Comparison of ENCODE assay signal across 1 cellular context in genomic region chr11:108498046-108498815, GRCh38.
A peak's percentile ranks its signal among the peaks of the same experiment; 100 is the strongest.
TF ChIP-seq lines count a peak whose summit lies in the region.

A gene with protein sequence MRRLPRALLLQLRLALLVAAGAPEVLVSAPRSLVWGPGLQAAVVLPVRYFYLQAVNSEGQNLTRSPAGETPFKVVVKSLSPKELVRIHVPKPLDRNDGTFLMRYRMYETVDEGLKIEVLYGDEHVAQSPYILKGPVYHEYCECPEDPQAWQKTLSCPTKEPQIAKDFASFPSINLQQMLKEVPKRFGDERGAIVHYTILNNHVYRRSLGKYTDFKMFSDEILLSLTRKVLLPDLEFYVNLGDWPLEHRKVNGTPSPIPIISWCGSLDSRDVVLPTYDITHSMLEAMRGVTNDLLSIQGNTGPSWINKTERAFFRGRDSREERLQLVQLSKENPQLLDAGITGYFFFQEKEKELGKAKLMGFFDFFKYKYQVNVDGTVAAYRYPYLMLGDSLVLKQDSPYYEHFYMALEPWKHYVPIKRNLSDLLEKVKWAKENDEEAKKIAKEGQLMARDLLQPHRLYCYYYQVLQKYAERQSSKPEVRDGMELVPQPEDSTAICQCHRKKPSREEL (minus strand): TSS chr11:108498384. CDS start chr11:108498366, 18 bp downstream.

TF ChIP-seq in HepG2, 621 proteins besides CTCF, POLR2A, EP300 and RAD21 (continued from another document and continues in another):
- TF ChIP-seq ZNF512 (CRISPR knock-in tag; IDR thresholded peaks at IDR 0.05) (no peak), ZNF224 (CRISPR knock-in tag; IDR thresholded peaks at IDR 0.05) (no peak), NR3C1 (CRISPR knock-in tag; IDR thresholded peaks at IDR 0.05) (no peak), ZNF713 (CRISPR knock-in tag; IDR thresholded peaks at IDR 0.05) (no peak), ZNF33B (CRISPR knock-in tag; IDR thresholded peaks at IDR 0.05) (no peak), ZNF367 (CRISPR knock-in tag; IDR thresholded peaks at IDR 0.05; ENCODE audit: borderline replicate concordance) (no peak), ZNF605 (CRISPR knock-in tag; IDR thresholded peaks at IDR 0.05) (peak; percentile 37; the same call in 1 of the 2 replicates), GLI4 (CRISPR knock-in tag; IDR thresholded peaks at IDR 0.05; ENCODE audit: borderline replicate concordance) (peak; percentile 70; the same call in 1 of the 2 replicates), ETV5 (CRISPR knock-in tag; IDR thresholded peaks at IDR 0.05; ENCODE audit: borderline replicate concordance) (peak; percentile 34; the same call in 1 of the 2 replicates), ZNF589 (CRISPR knock-in tag; conservative IDR thresholded peaks at IDR 0.05) (no peak; the same call in 1 of the 2 replicates), ZFX (CRISPR knock-in tag; IDR thresholded peaks at IDR 0.05; ENCODE audit: low read depth) (peak; percentile 63), ATRX (CRISPR knock-in tag; IDR thresholded peaks at IDR 0.05; ENCODE audit: borderline replicate concordance) (no peak), KMT2B (CRISPR knock-in tag; IDR thresholded peaks at IDR 0.05) (no peak), ZFP1 (CRISPR knock-in tag; IDR thresholded peaks at IDR 0.05) (no peak), GABPA (IDR thresholded peaks at IDR 0.05; ENCODE audit: low read depth, low read length) (no peak), GABPA (CRISPR knock-in tag; IDR thresholded peaks at IDR 0.05; ENCODE audit: low read depth) (no peak), NR2C2 (CRISPR knock-in tag; IDR thresholded peaks at IDR 0.05; ENCODE audit: borderline replicate concordance) (0 out of 2 replicates have a peak, but pooled peaks have one; percentile 9), GZF1 (CRISPR knock-in tag; IDR thresholded peaks at IDR 0.05) (no peak), ZNF598 (CRISPR knock-in tag; IDR thresholded peaks at IDR 0.05; ENCODE audit: borderline replicate concordance) (no peak), NAIF1 (CRISPR knock-in tag; IDR thresholded peaks at IDR 0.05; ENCODE audit: borderline replicate concordance) (no peak), ATF7-NPFF (CRISPR knock-in tag; IDR thresholded peaks at IDR 0.05; ENCODE audit: low read depth) (no peak; the same call in 1 of the 2 replicates), PHF8 (CRISPR knock-in tag; IDR thresholded peaks at IDR 0.05) (no peak; the same call in 1 of the 2 replicates), SP1 (IDR thresholded peaks at IDR 0.05) (no peak), SP1 (CRISPR knock-in tag; IDR thresholded peaks at IDR 0.05) (no peak), ZNF614 (CRISPR knock-in tag; IDR thresholded peaks at IDR 0.05; ENCODE audit: borderline replicate concordance) (no peak), ZNF12 (CRISPR knock-in tag; IDR thresholded peaks at IDR 0.05) (peak; percentile 24; the same call in 1 of the 2 replicates), ZNF652 (CRISPR knock-in tag; IDR thresholded peaks at IDR 0.05; ENCODE audit: borderline replicate concordance, low read depth) (no peak), ZNF709 (CRISPR knock-in tag; IDR thresholded peaks at IDR 0.05) (no peak; the same call in 1 of the 2 replicates), MXD4 (CRISPR knock-in tag; IDR thresholded peaks at IDR 0.05) (no peak; the same call in 1 of the 2 replicates), LCORL (IDR thresholded peaks at IDR 0.05) (no peak), LCORL (CRISPR knock-in tag; IDR thresholded peaks at IDR 0.05) (0 out of 2 replicates have a peak, but pooled peaks have one; percentile 5), MBNL3 (CRISPR knock-in tag; conservative IDR thresholded peaks at IDR 0.05) (no peak), FOXO1 (CRISPR knock-in tag; IDR thresholded peaks at IDR 0.05) (no peak), ZNF670 (CRISPR knock-in tag; IDR thresholded peaks at IDR 0.05; ENCODE audit: borderline replicate concordance) (no peak; the same call in 1 of the 2 replicates), ZNF574 (CRISPR knock-in tag; IDR thresholded peaks at IDR 0.05) (peak; percentile 71), ZMYM3 (CRISPR knock-in tag; IDR thresholded peaks at IDR 0.05) (peak; percentile 20; the same call in 1 of the 2 replicates)
- TF ChIP-seq, protein P1, sequence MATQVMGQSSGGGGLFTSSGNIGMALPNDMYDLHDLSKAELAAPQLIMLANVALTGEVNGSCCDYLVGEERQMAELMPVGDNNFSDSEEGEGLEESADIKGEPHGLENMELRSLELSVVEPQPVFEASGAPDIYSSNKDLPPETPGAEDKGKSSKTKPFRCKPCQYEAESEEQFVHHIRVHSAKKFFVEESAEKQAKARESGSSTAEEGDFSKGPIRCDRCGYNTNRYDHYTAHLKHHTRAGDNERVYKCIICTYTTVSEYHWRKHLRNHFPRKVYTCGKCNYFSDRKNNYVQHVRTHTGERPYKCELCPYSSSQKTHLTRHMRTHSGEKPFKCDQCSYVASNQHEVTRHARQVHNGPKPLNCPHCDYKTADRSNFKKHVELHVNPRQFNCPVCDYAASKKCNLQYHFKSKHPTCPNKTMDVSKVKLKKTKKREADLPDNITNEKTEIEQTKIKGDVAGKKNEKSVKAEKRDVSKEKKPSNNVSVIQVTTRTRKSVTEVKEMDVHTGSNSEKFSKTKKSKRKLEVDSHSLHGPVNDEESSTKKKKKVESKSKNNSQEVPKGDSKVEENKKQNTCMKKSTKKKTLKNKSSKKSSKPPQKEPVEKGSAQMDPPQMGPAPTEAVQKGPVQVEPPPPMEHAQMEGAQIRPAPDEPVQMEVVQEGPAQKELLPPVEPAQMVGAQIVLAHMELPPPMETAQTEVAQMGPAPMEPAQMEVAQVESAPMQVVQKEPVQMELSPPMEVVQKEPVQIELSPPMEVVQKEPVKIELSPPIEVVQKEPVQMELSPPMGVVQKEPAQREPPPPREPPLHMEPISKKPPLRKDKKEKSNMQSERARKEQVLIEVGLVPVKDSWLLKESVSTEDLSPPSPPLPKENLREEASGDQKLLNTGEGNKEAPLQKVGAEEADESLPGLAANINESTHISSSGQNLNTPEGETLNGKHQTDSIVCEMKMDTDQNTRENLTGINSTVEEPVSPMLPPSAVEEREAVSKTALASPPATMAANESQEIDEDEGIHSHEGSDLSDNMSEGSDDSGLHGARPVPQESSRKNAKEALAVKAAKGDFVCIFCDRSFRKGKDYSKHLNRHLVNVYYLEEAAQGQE (IDR thresholded peaks at IDR 0.05; ENCODE audit: borderline replicate concordance in 1 of 2, low read depth in 1 of 2, low read length in 2 of 2): peak in 1 of 2 experiments; percentile 19; a peak in 1 of 4 replicates
- TF ChIP-seq, protein P2, sequence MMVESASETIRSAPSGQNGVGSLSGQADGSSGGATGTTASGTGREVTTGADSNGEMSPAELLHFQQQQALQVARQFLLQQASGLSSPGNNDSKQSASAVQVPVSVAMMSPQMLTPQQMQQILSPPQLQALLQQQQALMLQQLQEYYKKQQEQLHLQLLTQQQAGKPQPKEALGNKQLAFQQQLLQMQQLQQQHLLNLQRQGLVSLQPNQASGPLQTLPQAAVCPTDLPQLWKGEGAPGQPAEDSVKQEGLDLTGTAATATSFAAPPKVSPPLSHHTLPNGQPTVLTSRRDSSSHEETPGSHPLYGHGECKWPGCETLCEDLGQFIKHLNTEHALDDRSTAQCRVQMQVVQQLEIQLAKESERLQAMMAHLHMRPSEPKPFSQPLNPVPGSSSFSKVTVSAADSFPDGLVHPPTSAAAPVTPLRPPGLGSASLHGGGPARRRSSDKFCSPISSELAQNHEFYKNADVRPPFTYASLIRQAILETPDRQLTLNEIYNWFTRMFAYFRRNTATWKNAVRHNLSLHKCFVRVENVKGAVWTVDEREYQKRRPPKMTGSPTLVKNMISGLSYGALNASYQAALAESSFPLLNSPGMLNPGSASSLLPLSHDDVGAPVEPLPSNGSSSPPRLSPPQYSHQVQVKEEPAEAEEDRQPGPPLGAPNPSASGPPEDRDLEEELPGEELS (CRISPR knock-in tag; IDR thresholded peaks at IDR 0.05): no peak; the same call in 1 of the 2 replicates
- TF ChIP-seq, protein P3, sequence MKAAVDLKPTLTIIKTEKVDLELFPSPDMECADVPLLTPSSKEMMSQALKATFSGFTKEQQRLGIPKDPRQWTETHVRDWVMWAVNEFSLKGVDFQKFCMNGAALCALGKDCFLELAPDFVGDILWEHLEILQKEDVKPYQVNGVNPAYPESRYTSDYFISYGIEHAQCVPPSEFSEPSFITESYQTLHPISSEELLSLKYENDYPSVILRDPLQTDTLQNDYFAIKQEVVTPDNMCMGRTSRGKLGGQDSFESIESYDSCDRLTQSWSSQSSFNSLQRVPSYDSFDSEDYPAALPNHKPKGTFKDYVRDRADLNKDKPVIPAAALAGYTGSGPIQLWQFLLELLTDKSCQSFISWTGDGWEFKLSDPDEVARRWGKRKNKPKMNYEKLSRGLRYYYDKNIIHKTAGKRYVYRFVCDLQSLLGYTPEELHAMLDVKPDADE (CRISPR knock-in tag; IDR thresholded peaks at IDR 0.05): no peak
- TF ChIP-seq, protein P4, sequence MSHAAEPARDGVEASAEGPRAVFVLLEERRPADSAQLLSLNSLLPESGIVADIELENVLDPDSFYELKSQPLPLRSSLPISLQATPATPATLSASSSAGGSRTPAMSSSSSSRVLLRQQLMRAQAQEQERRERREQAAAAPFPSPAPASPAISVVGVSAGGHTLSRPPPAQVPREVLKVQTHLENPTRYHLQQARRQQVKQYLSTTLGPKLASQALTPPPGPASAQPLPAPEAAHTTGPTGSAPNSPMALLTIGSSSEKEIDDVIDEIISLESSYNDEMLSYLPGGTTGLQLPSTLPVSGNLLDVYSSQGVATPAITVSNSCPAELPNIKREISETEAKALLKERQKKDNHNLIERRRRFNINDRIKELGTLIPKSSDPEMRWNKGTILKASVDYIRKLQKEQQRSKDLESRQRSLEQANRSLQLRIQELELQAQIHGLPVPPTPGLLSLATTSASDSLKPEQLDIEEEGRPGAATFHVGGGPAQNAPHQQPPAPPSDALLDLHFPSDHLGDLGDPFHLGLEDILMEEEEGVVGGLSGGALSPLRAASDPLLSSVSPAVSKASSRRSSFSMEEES (CRISPR knock-in tag; IDR thresholded peaks at IDR 0.05): 0 out of 2 replicates have a peak, but pooled peaks have one; percentile 41
- TF ChIP-seq, protein P5, sequence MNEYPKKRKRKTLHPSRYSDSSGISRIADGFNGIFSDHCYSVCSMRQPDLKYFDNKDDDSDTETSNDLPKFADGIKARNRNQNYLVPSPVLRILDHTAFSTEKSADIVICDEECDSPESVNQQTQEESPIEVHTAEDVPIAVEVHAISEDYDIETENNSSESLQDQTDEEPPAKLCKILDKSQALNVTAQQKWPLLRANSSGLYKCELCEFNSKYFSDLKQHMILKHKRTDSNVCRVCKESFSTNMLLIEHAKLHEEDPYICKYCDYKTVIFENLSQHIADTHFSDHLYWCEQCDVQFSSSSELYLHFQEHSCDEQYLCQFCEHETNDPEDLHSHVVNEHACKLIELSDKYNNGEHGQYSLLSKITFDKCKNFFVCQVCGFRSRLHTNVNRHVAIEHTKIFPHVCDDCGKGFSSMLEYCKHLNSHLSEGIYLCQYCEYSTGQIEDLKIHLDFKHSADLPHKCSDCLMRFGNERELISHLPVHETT (CRISPR knock-in tag; conservative IDR thresholded peaks at IDR 0.05): no peak
- TF ChIP-seq, protein P6, sequence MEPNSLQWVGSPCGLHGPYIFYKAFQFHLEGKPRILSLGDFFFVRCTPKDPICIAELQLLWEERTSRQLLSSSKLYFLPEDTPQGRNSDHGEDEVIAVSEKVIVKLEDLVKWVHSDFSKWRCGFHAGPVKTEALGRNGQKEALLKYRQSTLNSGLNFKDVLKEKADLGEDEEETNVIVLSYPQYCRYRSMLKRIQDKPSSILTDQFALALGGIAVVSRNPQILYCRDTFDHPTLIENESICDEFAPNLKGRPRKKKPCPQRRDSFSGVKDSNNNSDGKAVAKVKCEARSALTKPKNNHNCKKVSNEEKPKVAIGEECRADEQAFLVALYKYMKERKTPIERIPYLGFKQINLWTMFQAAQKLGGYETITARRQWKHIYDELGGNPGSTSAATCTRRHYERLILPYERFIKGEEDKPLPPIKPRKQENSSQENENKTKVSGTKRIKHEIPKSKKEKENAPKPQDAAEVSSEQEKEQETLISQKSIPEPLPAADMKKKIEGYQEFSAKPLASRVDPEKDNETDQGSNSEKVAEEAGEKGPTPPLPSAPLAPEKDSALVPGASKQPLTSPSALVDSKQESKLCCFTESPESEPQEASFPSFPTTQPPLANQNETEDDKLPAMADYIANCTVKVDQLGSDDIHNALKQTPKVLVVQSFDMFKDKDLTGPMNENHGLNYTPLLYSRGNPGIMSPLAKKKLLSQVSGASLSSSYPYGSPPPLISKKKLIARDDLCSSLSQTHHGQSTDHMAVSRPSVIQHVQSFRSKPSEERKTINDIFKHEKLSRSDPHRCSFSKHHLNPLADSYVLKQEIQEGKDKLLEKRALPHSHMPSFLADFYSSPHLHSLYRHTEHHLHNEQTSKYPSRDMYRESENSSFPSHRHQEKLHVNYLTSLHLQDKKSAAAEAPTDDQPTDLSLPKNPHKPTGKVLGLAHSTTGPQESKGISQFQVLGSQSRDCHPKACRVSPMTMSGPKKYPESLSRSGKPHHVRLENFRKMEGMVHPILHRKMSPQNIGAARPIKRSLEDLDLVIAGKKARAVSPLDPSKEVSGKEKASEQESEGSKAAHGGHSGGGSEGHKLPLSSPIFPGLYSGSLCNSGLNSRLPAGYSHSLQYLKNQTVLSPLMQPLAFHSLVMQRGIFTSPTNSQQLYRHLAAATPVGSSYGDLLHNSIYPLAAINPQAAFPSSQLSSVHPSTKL (CRISPR knock-in tag; IDR thresholded peaks at IDR 0.05): no peak
